8 cellular contexts compared by ENCODE assay signal in genomic region chr10:86363184-86363832, GRCh38. TPM values are rescaled to one million over a fixed set of nuclear protein-coding genes. Genes with fewer than 3 reads are reported as not detected.
DNase-seq lines count a peak whose midpoint lies in the region; ATAC-seq and TF ChIP-seq lines count a peak whose summit lies in the region.

No MANE protein-coding gene starts in this region.

- no peak overlapping the region for H2AK5ac ChIP-seq in IMR-90 (ENCODE audit: low read depth, low read length)

- H4K20me1 ChIP-seq in IMR-90 (ENCODE audit: insufficient read depth, low read length), result no peaks in the 10 kb centered on the region; the same call in none of the 2 replicates

- H2BK20ac ChIP-seq in IMR-90 (ENCODE audit: low read depth, low read length), result no peak overlapping the region

- no peak overlapping the region for H3K4me3 ChIP-seq in IMR-90 (ENCODE audit: insufficient read depth, low read depth, low read length)

- H2BK5ac ChIP-seq in IMR-90 (ENCODE audit: low read depth, low read length, poor library complexity, severe bottlenecking), result no peak overlapping the region

- H3K36me3 Mint-ChIP-seq in endothelial cell (ENCODE audit: low read depth, unreplicated experiment), result no peaks in the 10 kb centered on the region
- no peaks in the 10 kb centered on the region for H3K36me3 Mint-ChIP-seq in nephron progenitor cell (ENCODE audit: low read depth)
- H3K36me3 Mint-ChIP-seq in T-helper 2 cell treated with Interferon-gamma antibody and Interleukin-4, amounts not matched to agents 5 μg/mL and 100 μg/mL, for 36 hours (ENCODE audit: low read depth), result peaks cover 1% of the 10 kb centered on the region

- WGBS in IMR-90 (ENCODE audit: extremely low coverage in 2 of 2, insufficient read length in 1 of 2), 2 experiments, result 8% methylated on average over 32 of the region's 80 CpGs; no CpG with 5 or more reads in 1 of the 2 experiments

- no peak overlapping the region for H2BK120ac ChIP-seq in IMR-90 (ENCODE audit: low read depth, low read length)

- H3K4me1 ChIP-seq in IMR-90 (ENCODE audit: control insufficient read depth, insufficient read depth, low read length), result no peaks in the 10 kb centered on the region; the same call in 1 of the 2 replicates

- no peak overlapping the region for H4K8ac ChIP-seq in IMR-90 (ENCODE audit: low read depth in 2 of 2, low read length in 2 of 2)

- no peak overlapping the region for H2AK9ac ChIP-seq in IMR-90 (replicated peaks; ENCODE audit: low read depth, low read length, poor library complexity)

- dilution Hi-C loops in IMR-90 (cut with HindIII; ENCODE audit: low sequenced_read_pairs, unreplicated experiment), result no loop called here

- H3K27me3 ChIP-seq in IMR-90 (ENCODE audit: control insufficient read depth, insufficient read depth, low read length), result peaks cover 78% of the 10 kb centered on the region

- no peak overlapping the region for H3K4me3 Mint-ChIP-seq in endothelial cell (ENCODE audit: unreplicated experiment)
- H3K4me3 Mint-ChIP-seq in nephron progenitor cell, result peak overlapping the region; percentile 77
- no peak overlapping the region for H3K4me3 Mint-ChIP-seq in T-helper 2 cell treated with Interferon-gamma antibody and Interleukin-4, amounts not matched to agents 5 μg/mL and 100 μg/mL, for 36 hours

- H3K27me3 Mint-ChIP-seq in endothelial cell (ENCODE audit: unreplicated experiment), result peaks cover 27% of the 10 kb centered on the region
- peaks cover 89% of the 10 kb centered on the region for H3K27me3 Mint-ChIP-seq in nephron progenitor cell (ENCODE audit: low read depth, poor library complexity)
- peaks cover 65% of the 10 kb centered on the region for H3K27me3 Mint-ChIP-seq in T-helper 2 cell treated with Interferon-gamma antibody and Interleukin-4, amounts not matched to agents 5 μg/mL and 100 μg/mL, for 36 hours (ENCODE audit: low read depth)

- H3K18ac ChIP-seq in IMR-90 (ENCODE audit: low read depth, low read length), result no peak overlapping the region

- no peak overlapping the region for H3K4me2 ChIP-seq in IMR-90 (ENCODE audit: low read depth, low read length)

- peaks cover 2% of the 10 kb centered on the region; the same call in 1 of the 2 replicates for H3K9me3 ChIP-seq in IMR-90 (ENCODE audit: control insufficient read depth, insufficient read depth, low read length)

- H3K9me3 Mint-ChIP-seq in endothelial cell (ENCODE audit: unreplicated experiment) (no peaks in the 10 kb centered on the region), nephron progenitor cell (no peaks in the 10 kb centered on the region)
- no peaks in the 10 kb centered on the region for H3K9me3 Mint-ChIP-seq in T-helper 2 cell treated with Interferon-gamma antibody and Interleukin-4, amounts not matched to agents 5 μg/mL and 100 μg/mL, for 36 hours

- TF ChIP-seq POLR2A in IMR-90 (IDR thresholded peaks at IDR 0.05; ENCODE audit: low read depth, low read length), result no peak

- no peak overlapping the region for H2AFZ ChIP-seq in IMR-90 (replicated peaks; ENCODE audit: low read length, poor library complexity)

- ATAC-seq in IMR-90 (ENCODE audit: low read depth) (peak; percentile 21), GM21381 (IDR thresholded peaks at IDR 0.05; ENCODE audit: unreplicated experiment) (no peak), HG03108 (IDR thresholded peaks at IDR 0.05; ENCODE audit: unreplicated experiment) (no peak)

- no peak overlapping the region for H2BK15ac ChIP-seq in IMR-90 (ENCODE audit: low read depth, low read length)

- peak; percentile 41 for TF ChIP-seq RAD21 in IMR-90 (IDR thresholded peaks at IDR 0.05; ENCODE audit: low read length)

- H3K14ac ChIP-seq in IMR-90 (replicated peaks; ENCODE audit: low read depth, low read length), result no peak overlapping the region

- intact Hi-C loops in IMR-90 (cut with micrococcal nuclease), result no loop called here

- H3K9me1 ChIP-seq in IMR-90 (ENCODE audit: insufficient read depth, low read length), result no peaks in the 10 kb centered on the region

- H3K4ac ChIP-seq in IMR-90 (ENCODE audit: low read depth, low read length), result no peak overlapping the region

- no peak overlapping the region for H3K27ac Mint-ChIP-seq in endothelial cell (ENCODE audit: unreplicated experiment)
- H3K27ac Mint-ChIP-seq in nephron progenitor cell, result no peak overlapping the region
- no peak overlapping the region for H3K27ac Mint-ChIP-seq in T-helper 2 cell treated with Interferon-gamma antibody and Interleukin-4, amounts not matched to agents 5 μg/mL and 100 μg/mL, for 36 hours

- no peak overlapping the region for H4K5ac ChIP-seq in IMR-90 (ENCODE audit: low read depth, low read length)

- H3K36me3 ChIP-seq in IMR-90 (ENCODE audit: control insufficient read depth, insufficient read depth, low read length), result no peaks in the 10 kb centered on the region

- peak; percentile 66 for TF ChIP-seq CTCF in GM10266 (IDR thresholded peaks at IDR 0.05; ENCODE audit: control insufficient read depth, insufficient read depth, low read depth, missing control alignments)
- TF ChIP-seq CTCF in IMR-90 (conservative IDR thresholded peaks at IDR 0.05; ENCODE audit: low read depth, low read length), result peak; percentile 28; the same call in 1 of the 2 replicates
- TF ChIP-seq CTCF in endothelial cell (IDR thresholded peaks at IDR 0.05; ENCODE audit: unreplicated experiment), result no peak
- peak; percentile 54 for TF ChIP-seq CTCF in nephron progenitor cell (IDR thresholded peaks at IDR 0.05)

- no peaks in the 10 kb centered on the region for H3K79me1 ChIP-seq in IMR-90 (ENCODE audit: low read depth in 1 of 2, low read length in 2 of 2)

- no peak overlapping the region for H4K91ac ChIP-seq in IMR-90 (ENCODE audit: insufficient read depth, low read depth, low read length)

- H3K9ac ChIP-seq in IMR-90 (ENCODE audit: low read depth, low read length), result no peak overlapping the region

- POLR2A ChIA-PET in IMR-90 (lab: Charles Lee; ENCODE audit: unreplicated experiment), result no interaction called here

- H3K27ac ChIP-seq in IMR-90 (ENCODE audit: insufficient read depth, low read length), result no peak overlapping the region

- BruUV-seq in IMR-90 (replicated peaks; lab: Mats Ljungman, UMichigan), result no TSS peak

- no peak overlapping the region for H3K56ac ChIP-seq in IMR-90 (ENCODE audit: extremely low read depth, insufficient read depth, low read length)

- H3K23ac ChIP-seq in IMR-90 (ENCODE audit: low read depth, low read length), result no peak overlapping the region

- H3K4me1 Mint-ChIP-seq in endothelial cell (ENCODE audit: unreplicated experiment) (peaks cover 10% of the 10 kb centered on the region), nephron progenitor cell (peaks cover 20% of the 10 kb centered on the region)
- H3K4me1 Mint-ChIP-seq in T-helper 2 cell treated with Interferon-gamma antibody and Interleukin-4, amounts not matched to agents 5 μg/mL and 100 μg/mL, for 36 hours (ENCODE audit: low read depth), result peaks cover 5% of the 10 kb centered on the region

- peak; percentile 78 for DNase-seq in GM10266 (ENCODE audit: extremely low spot score)
- DNase-seq in IMR-90, result no peak
- DNase-seq in endothelial cell (ENCODE audit: low spot score), result peak; percentile 51
- peak; percentile 81 for DNase-seq in nephron progenitor cell
- no peak for DNase-seq in mucosa of gallbladder (ENCODE audit: low spot score)
- DNase-seq in T-helper 2 cell treated with Interferon-gamma antibody and Interleukin-4, amounts not matched to agents 5 μg/mL and 100 μg/mL, for 36 hours (ENCODE audit: low spot score), result no peak

- in situ Hi-C loops in IMR-90 (cut with MboI; ENCODE audit: low sequenced_read_pairs), result no loop called here

- CTCF ChIA-PET in IMR-90 (lab: Yijun Ruan, JAX), result interaction anchor here (0.6 kb wide), 1 partner anchor 214 kb away, joined by 6 read pairs; no protein-coding TSS in a partner anchor

TF ChIP-seq in IMR-90, 13 proteins besides CTCF, POLR2A, EP300 and RAD21:
- no peak for TF ChIP-seq NFE2L2 (IDR thresholded peaks at IDR 0.05; ENCODE audit: low read depth, low read length)
- no peak for TF ChIP-seq MAFK (IDR thresholded peaks at IDR 0.05; ENCODE audit: low read depth, low read length)
- no peak for TF ChIP-seq BHLHE40 (IDR thresholded peaks at IDR 0.05; ENCODE audit: low read depth, low read length)
- no peak for TF ChIP-seq MXI1 (IDR thresholded peaks at IDR 0.05; ENCODE audit: borderline replicate concordance, low read depth, low read length)
- no peak for TF ChIP-seq CHD1 (IDR thresholded peaks at IDR 0.05; ENCODE audit: low read depth, low read length)
- no peak for TF ChIP-seq MAZ (IDR thresholded peaks at IDR 0.05; ENCODE audit: borderline replicate concordance, low read depth, low read length)
- TF ChIP-seq, protein P1, sequence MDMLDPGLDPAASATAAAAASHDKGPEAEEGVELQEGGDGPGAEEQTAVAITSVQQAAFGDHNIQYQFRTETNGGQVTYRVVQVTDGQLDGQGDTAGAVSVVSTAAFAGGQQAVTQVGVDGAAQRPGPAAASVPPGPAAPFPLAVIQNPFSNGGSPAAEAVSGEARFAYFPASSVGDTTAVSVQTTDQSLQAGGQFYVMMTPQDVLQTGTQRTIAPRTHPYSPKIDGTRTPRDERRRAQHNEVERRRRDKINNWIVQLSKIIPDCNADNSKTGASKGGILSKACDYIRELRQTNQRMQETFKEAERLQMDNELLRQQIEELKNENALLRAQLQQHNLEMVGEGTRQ (IDR thresholded peaks at IDR 0.05; ENCODE audit: low read depth, low read length), result no peak
- no peak for TF ChIP-seq FOS (IDR thresholded peaks at IDR 0.05; ENCODE audit: low read depth, low read length)
- no peak for TF ChIP-seq CEBPB (IDR thresholded peaks at IDR 0.05; ENCODE audit: low read depth, low read length)
- no peak for TF ChIP-seq SMC3 (IDR thresholded peaks at IDR 0.05; ENCODE audit: low read depth, low read length)
- TF ChIP-seq RFX5 (IDR thresholded peaks at IDR 0.05; ENCODE audit: low read depth, low read length), result no peak
- TF ChIP-seq, protein P2, sequence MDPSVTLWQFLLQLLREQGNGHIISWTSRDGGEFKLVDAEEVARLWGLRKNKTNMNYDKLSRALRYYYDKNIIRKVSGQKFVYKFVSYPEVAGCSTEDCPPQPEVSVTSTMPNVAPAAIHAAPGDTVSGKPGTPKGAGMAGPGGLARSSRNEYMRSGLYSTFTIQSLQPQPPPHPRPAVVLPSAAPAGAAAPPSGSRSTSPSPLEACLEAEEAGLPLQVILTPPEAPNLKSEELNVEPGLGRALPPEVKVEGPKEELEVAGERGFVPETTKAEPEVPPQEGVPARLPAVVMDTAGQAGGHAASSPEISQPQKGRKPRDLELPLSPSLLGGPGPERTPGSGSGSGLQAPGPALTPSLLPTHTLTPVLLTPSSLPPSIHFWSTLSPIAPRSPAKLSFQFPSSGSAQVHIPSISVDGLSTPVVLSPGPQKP (IDR thresholded peaks at IDR 0.05; ENCODE audit: borderline replicate concordance, low read depth, low read length), result no peak
- no peak for TF ChIP-seq RCOR1 (IDR thresholded peaks at IDR 0.05; ENCODE audit: insufficient replicate concordance, low read length)

RNA-seq across cellular contexts. Expression of gene GRID1, which starts 3.3 kb away (rescaled TPM):
- total RNA-seq in IMR-90 (2012; rRNA removed) (not detected in 2 replicates), endothelial cell (ENCODE audit: unreplicated experiment) (0.26 TPM), mucosa of gallbladder (6.3 TPM)
- polyA plus RNA-seq in IMR-90 (2012; rRNA removed), result 0.03 TPM in 1 of 2 replicates, not detected in the other
- polyA plus RNA-seq in IMR-90 (2012; cell fraction: cytosol; rRNA removed), result not detected in 2 replicates
- polyA plus RNA-seq in IMR-90 (2012; cell fraction: nucleus; rRNA removed; ENCODE audit: low replicate concordance), result 0.03 TPM in 1 of 2 replicates, not detected in the other

Comparison
In these comparisons a context has a peak if more than half of its experiments do, and no peak if none do; other contexts are left out.
1. DNase-seq: peak in GM10266 (single experiment), endothelial cell (single experiment) and nephron progenitor cell (single experiment); none in IMR-90 (single experiment), mucosa of gallbladder (single experiment) and T-helper 2 cell treated with Interferon-gamma antibody and Interleukin-4, amounts not matched to agents 5 μg/mL and 100 μg/mL, for 36 hours (single experiment).